26 cellular contexts compared by ENCODE assay signal in genomic region chr10:60796481-60796880, GRCh38.
"Had no signal": no experiment of that assay in that cellular context is flagged by ENCODE, and none has a peak within 500 bp of the region (broad histone marks: within the 10 kb centered on the region; RNA-seq: fewer than 3 reads in every experiment).

No MANE protein-coding gene starts in this region.

- H3K27ac Mint-ChIP-seq: mesothelial cell of epicardium; natural killer cell treated with Interleukin-12 subunit alpha and Interleukin-12 subunit beta and Interleukin-15 and Interleukin-18, amount 100 ng/mL, for 72 hours; progenitor cell of endocrine pancreas; stimulated activated naive CD8-positive, alpha-beta T cell treated with anti-CD3 and anti-CD28 coated beads, Interleukin-15, amount 100 ng/mL, for 72 hours had no signal

- DNase-seq: dorsolateral prefrontal cortex; effector CD4-positive, alpha-beta T cell; heart left ventricle; kidney; left lung; mucosa of descending colon; naive B cell; stimulated activated CD4-positive, alpha-beta T cell treated with anti-CD3 and anti-CD28 coated beads, Interleukin-12 subunit alpha, Interleukin-12 subunit beta, amount 100 ng/mL, for 4 hours; stimulated activated CD4-positive, alpha-beta T cell treated with anti-CD3 and anti-CD28 coated beads, Interleukin-1b, Interleukin-23, amount 100 ng/mL, for 48 hours; stimulated activated CD4-positive, alpha-beta T cell treated with anti-CD3 and anti-CD28 coated beads, Interleukin-4, amount 100 ng/mL, for 1 hour; stimulated activated CD8-positive, alpha-beta memory T cell treated with anti-CD3 and anti-CD28 coated beads, Interleukin-4, amount 100 ng/mL, for 48 hours; stimulated activated naive CD4-positive, alpha-beta T cell; stimulated activated naive CD8-positive, alpha-beta T cell treated with anti-CD3 and anti-CD28 coated beads, Interleukin-15, amount 100 ng/mL, for 72 hours; transverse colon; upper lobe of right lung; uterus had no signal

- H3K4me3 ChIP-seq: dorsolateral prefrontal cortex, gastroesophageal sphincter, heart left ventricle, hepatocyte, left lung, mucosa of descending colon, smooth muscle cell, suprapubic skin, transverse colon, upper lobe of right lung, uterus had no signal

- H3K79me2 ChIP-seq: parathyroid adenoma had no signal

- H3K4me3 Mint-ChIP-seq: mesothelial cell of epicardium; naive B cell; natural killer cell treated with Interleukin-12 subunit alpha and Interleukin-12 subunit beta and Interleukin-15 and Interleukin-18, amount 100 ng/mL, for 72 hours; neural crest cell; stimulated activated naive CD8-positive, alpha-beta T cell treated with anti-CD3 and anti-CD28 coated beads, Interleukin-15, amount 100 ng/mL, for 72 hours had no signal

- H2AFZ ChIP-seq: hepatocyte, parathyroid adenoma had no signal

- H3K36me3 ChIP-seq: gastroesophageal sphincter, heart left ventricle, suprapubic skin, transverse colon, upper lobe of right lung, uterus had no signal

- ATAC-seq: gastroesophageal sphincter; heart left ventricle; left lung; mucosa of descending colon; natural killer cell treated with Interleukin-12 subunit alpha and Interleukin-12 subunit beta and Interleukin-15 and Interleukin-18, amount 100 ng/mL, for 72 hours; sciatic nerve; stimulated activated naive CD8-positive, alpha-beta T cell treated with anti-CD3 and anti-CD28 coated beads, Interleukin-15, amount 100 ng/mL, for 72 hours; upper lobe of right lung had no signal

- H3K27ac ChIP-seq: dorsolateral prefrontal cortex, gastroesophageal sphincter, heart left ventricle, hepatocyte, left lung, parathyroid adenoma, suprapubic skin, transverse colon, upper lobe of right lung, uterus had no signal

- H3K27me3 ChIP-seq: dorsolateral prefrontal cortex, gastroesophageal sphincter, heart left ventricle, hepatocyte, left lung, suprapubic skin, transverse colon, upper lobe of right lung, uterus had no signal

- H3K9me3 Mint-ChIP-seq: mesothelial cell of epicardium; naive B cell; natural killer cell treated with Interleukin-12 subunit alpha and Interleukin-12 subunit beta and Interleukin-15 and Interleukin-18, amount 100 ng/mL, for 72 hours; neural crest cell; stimulated activated naive CD8-positive, alpha-beta T cell treated with anti-CD3 and anti-CD28 coated beads, Interleukin-15, amount 100 ng/mL, for 72 hours had no signal

- H3K27me3 Mint-ChIP-seq: naive B cell; natural killer cell treated with Interleukin-12 subunit alpha and Interleukin-12 subunit beta and Interleukin-15 and Interleukin-18, amount 100 ng/mL, for 72 hours; progenitor cell of endocrine pancreas; stimulated activated naive CD8-positive, alpha-beta T cell treated with anti-CD3 and anti-CD28 coated beads, Interleukin-15, amount 100 ng/mL, for 72 hours had no signal

- H3K4me2 ChIP-seq: hepatocyte, smooth muscle cell had no signal

- H3K36me3 Mint-ChIP-seq: naive B cell had no signal

- H3K4me1 Mint-ChIP-seq: naive B cell; neural crest cell; stimulated activated naive CD8-positive, alpha-beta T cell treated with anti-CD3 and anti-CD28 coated beads, Interleukin-15, amount 100 ng/mL, for 72 hours had no signal
